In genomic region chr17:13597723-13598347, GRCh38 we compare ENCODE assay signal across 8 cellular contexts. TPM values are rescaled to one million over a fixed set of nuclear protein-coding genes. Genes with fewer than 3 reads are reported as not detected.
DNase-seq lines count a peak whose midpoint lies in the region; ATAC-seq and TF ChIP-seq lines count a peak whose summit lies in the region.

No MANE protein-coding gene starts in this region.

- intact Hi-C loops in left ventricle myocardium inferior (cut with micrococcal nuclease) (loop anchor here (5.0 kb wide), 1 partner anchor 704 kb away; the partner anchor contains the start of gene HS3ST3B1), left cardiac atrium (cut with DNase I) (loop anchor here (1.0 to 5.0 kb wide), 3 partner anchors 469 to 704 kb away; partner anchors contain the start of genes COX10 (in 1 of the 2) and HS3ST3B1 (in 1 of the 2)), adrenal gland (cut with DNase I) (loop anchor here (2.0 to 5.0 kb wide), 2 partner anchors 704 to 705 kb away; partner anchors contain the start of gene HS3ST3B1 (in 1 of the 2))

- H3K4me3 ChIP-seq in left ventricle myocardium inferior (no peak overlapping the region), adrenal gland (no peak overlapping the region), suprapubic skin (no peak overlapping the region)

- no peak for TF ChIP-seq EP300 in suprapubic skin (IDR thresholded peaks at IDR 0.05)

- no peak for ATAC-seq in left cardiac atrium

- TF ChIP-seq POLR2A in adrenal gland (IDR thresholded peaks at IDR 0.05) (no peak), suprapubic skin (IDR thresholded peaks at IDR 0.05) (no peak)

- H3K9me3 ChIP-seq in left ventricle myocardium inferior (replicated peaks) = no peaks in the 10 kb centered on the region
- H3K9me3 ChIP-seq in adrenal gland (replicated peaks in 1 of 3) = no peaks in the 10 kb centered on the region
- H3K9me3 ChIP-seq in suprapubic skin = no peaks in the 10 kb centered on the region

- DNase-seq in left ventricle myocardium inferior = no peak
- DNase-seq in left cardiac atrium = no peak
- peak; percentile 61 for DNase-seq in NCI-H748 (lab: John Stamatoyannopoulos, UW; ENCODE audit: unreplicated experiment)
- DNase-seq in adrenal gland = peak in 6 of 7 donors; percentile 17 to 53 (median 32)
- DNase-seq in iris pigment epithelial cell (ENCODE audit: low read depth) = peak; percentile 70
- DNase-seq in suprapubic skin (ENCODE audit: low spot score in 2 of 2) = no peak
- DNase-seq in mucosa of gallbladder (ENCODE audit: low spot score) = no peak
- DNase-seq in occipital lobe (lab: John Stamatoyannopoulos, UW) = no peak

- no peak overlapping the region for H3K27ac ChIP-seq in left ventricle myocardium inferior (replicated peaks)
- H3K27ac ChIP-seq in adrenal gland = no peak overlapping the region
- H3K27ac ChIP-seq in suprapubic skin = no peak overlapping the region

- TF ChIP-seq CTCF in left ventricle myocardium inferior (IDR thresholded peaks at IDR 0.05; ENCODE audit: borderline replicate concordance) = peak; percentile 68
- TF ChIP-seq CTCF in adrenal gland (IDR thresholded peaks at IDR 0.05) = peak; percentile 37 to 67 (median 59)
- peak; percentile 28 to 37 for TF ChIP-seq CTCF in suprapubic skin (IDR thresholded peaks at IDR 0.05)

- H3K4me1 ChIP-seq in left ventricle myocardium inferior (peaks cover 33% of the 10 kb centered on the region), adrenal gland (replicated peaks in 1 of 2) (peaks cover 1 to 19% of the 10 kb centered on the region in 2 donors), suprapubic skin (peaks cover 30% of the 10 kb centered on the region)

- H3K36me3 ChIP-seq in left ventricle myocardium inferior = no peaks in the 10 kb centered on the region
- no peaks in the 10 kb centered on the region for H3K36me3 ChIP-seq in adrenal gland (replicated peaks in 1 of 2)
- no peaks in the 10 kb centered on the region for H3K36me3 ChIP-seq in suprapubic skin

- H3K27me3 ChIP-seq in left ventricle myocardium inferior (ENCODE audit: low read depth) (peaks cover 44% of the 10 kb centered on the region), adrenal gland (peaks cover 44% of the 10 kb centered on the region), suprapubic skin (peaks cover 41% of the 10 kb centered on the region)

- 19 to 21% (median 20%) methylated on average over 3 of the region's 3 CpGs for WGBS in adrenal gland, 4 donors
- WGBS in suprapubic skin = 23% methylated on average over 3 of the region's 3 CpGs

RNA-seq across cellular contexts. Expression of gene HS3ST3A1, which starts 3.9 kb away (rescaled TPM):
- 0.16 TPM for total RNA-seq in left ventricle myocardium inferior
- total RNA-seq in left cardiac atrium = under 1 TPM; 0.16 to 0.27 TPM
- 10 to 100 TPM in 1 of 8 donors, 1 to 10 TPM in 7; 1.1 to 22.7 (median 4.0) TPM for total RNA-seq in adrenal gland
- 1 to 10 TPM in 2 of 3 donors, under 1 TPM in 1; 0.09 to 4.1 (median 3.1) TPM for polyA plus RNA-seq in adrenal gland
- total RNA-seq in suprapubic skin = 10 to 100 TPM in 1 of 4 donors, 1 to 10 TPM in 3; 2.9 to 10.5 (median 5.0) TPM
- total RNA-seq in mucosa of gallbladder = 0.49 TPM
- total RNA-seq in occipital lobe = 0.16 TPM

Comparison
In these comparisons a context has a peak if more than half of its experiments do, and no peak if none do; other contexts are left out.
1. DNase-seq: peak in NCI-H748 (single experiment), adrenal gland (6 of 7) and iris pigment epithelial cell (single experiment); none in left ventricle myocardium inferior (single experiment), left cardiac atrium (single experiment), suprapubic skin (0 of 2), mucosa of gallbladder (single experiment) and occipital lobe (single experiment).
2. Peak in every context shown above with its lines, with median percentiles within 50 percentile points of each other: CTCF ChIP-seq.